8 cellular contexts compared by ENCODE assay signal in the genomic region with DNA sequence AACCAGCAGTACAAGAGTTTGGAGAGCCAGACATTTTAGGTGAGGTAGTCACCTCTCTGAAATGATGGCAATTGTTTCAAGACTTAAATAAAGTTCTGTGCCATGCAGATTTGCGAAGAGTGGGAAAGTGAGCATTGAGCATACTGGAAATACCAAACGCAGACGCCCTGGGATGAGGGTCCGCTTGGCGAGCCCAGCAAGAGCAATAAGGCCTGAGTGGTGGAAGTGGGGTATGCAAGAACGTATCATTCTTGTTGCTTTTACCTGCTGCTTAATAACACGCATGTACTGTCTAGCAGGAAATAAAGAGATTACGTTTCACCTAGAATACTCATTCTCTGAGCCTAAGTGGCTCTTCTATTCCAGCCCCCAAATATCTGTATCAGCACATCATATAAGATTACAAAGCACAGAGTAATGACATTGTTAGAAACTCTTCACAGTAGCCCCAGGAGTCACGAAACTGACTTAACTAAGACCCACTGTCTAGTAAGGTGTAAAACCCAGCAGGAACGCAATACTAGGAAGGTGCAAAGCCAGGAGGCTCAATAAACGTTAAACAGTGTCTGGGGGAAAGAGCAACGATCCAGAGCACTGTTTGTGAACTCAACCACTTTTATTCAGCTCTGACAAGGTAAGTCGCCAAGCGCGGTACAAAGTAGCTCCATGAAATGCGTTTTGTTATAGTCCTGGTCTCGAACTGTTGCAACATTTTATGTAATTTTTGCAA. TPM values are rescaled to one million over a fixed set of nuclear protein-coding genes. Genes with fewer than 3 reads are reported as not detected.
DNase-seq lines count a peak whose midpoint lies in the region; ATAC-seq and TF ChIP-seq lines count a peak whose summit lies in the region.

No MANE protein-coding gene starts in this region.

- in situ Hi-C loops in Panc1 (cut with HindIII; ENCODE audit: low pct_unique_long_range_greater_than_20kb, low sequenced_read_pairs), result no loop called here

- H3K4me1 ChIP-seq in Panc1 (ENCODE audit: control insufficient read depth, insufficient read depth, low read length) (peaks cover 8% of the 10 kb centered on the region; the same call in 1 of the 2 replicates), colonic mucosa (no peaks in the 10 kb centered on the region), muscle layer of colon (ENCODE audit: insufficient read depth, low read length) (peaks cover 16% of the 10 kb centered on the region)

- peak overlapping the region; percentile 70 to 75 for H3K4me3 ChIP-seq in Panc1 (ENCODE audit: low read depth in 2 of 2, low read length in 2 of 2)
- H3K4me3 ChIP-seq in colonic mucosa, result peak overlapping the region; percentile 55
- peak overlapping the region; percentile 77 to 91 for H3K4me3 ChIP-seq in muscle layer of colon (ENCODE audit: low read depth in 1 of 2, low read length in 2 of 2)

- TSS peak; percentile 75 for BruUV-seq in Panc1 (replicated peaks; lab: Mats Ljungman, UMichigan)

- H3K9ac ChIP-seq in colonic mucosa (ENCODE audit: low read depth in 2 of 2, low read length in 2 of 2) (peak overlapping the region; percentile 76 to 97), muscle layer of colon (ENCODE audit: low read length) (peak overlapping the region; percentile 94)

- H3K9me3 ChIP-seq in Panc1 (ENCODE audit: control insufficient read depth, insufficient read depth, low read depth, low read length), result no peaks in the 10 kb centered on the region
- no peaks in the 10 kb centered on the region for H3K9me3 ChIP-seq in colonic mucosa
- H3K9me3 ChIP-seq in muscle layer of colon (ENCODE audit: low read length), result no peaks in the 10 kb centered on the region

- ATAC-seq in Panc1, result no peak
- ATAC-seq in HG03108 (IDR thresholded peaks at IDR 0.05; ENCODE audit: unreplicated experiment), result no peak
- ATAC-seq in HG03439 (IDR thresholded peaks at IDR 0.05; ENCODE audit: unreplicated experiment), result no peak
- ATAC-seq in HG02759 (IDR thresholded peaks at IDR 0.05; ENCODE audit: unreplicated experiment), result no peak

- DNase-seq in DMS53 (lab: John Stamatoyannopoulos, UW) (peak; percentile 58), DMS53 treated with DMSO at 0.1 percent for 48 hours (lab: John Stamatoyannopoulos, UW; ENCODE audit: unreplicated experiment) (no peak), Panc1 (ENCODE audit: low read depth, low spot score) (no peak), colonic mucosa (peak; percentile 29)

- TF ChIP-seq CTCF in Panc1 (IDR thresholded peaks at IDR 0.05), result no peak
- TF ChIP-seq CTCF in colonic mucosa (IDR thresholded peaks at IDR 0.05), result no peak

- POLR2A ChIA-PET in Panc1 (lab: Charles Lee), result interaction anchor here (1.2 kb wide), 1 partner anchor 363 kb away, joined by 4 read pairs; no protein-coding TSS in a partner anchor

- intact Hi-C loops in Panc1 (cut with micrococcal nuclease; ENCODE audit: unreplicated experiment), result no loop called here
- intact Hi-C loops in colonic mucosa (cut with DNase I), result loop anchor here (5.0 kb wide), 1 partner anchor 119 kb away; a partner anchor contains a TSS

- H3K27me3 ChIP-seq in Panc1 (ENCODE audit: control insufficient read depth, insufficient read depth, low read length) (no peaks in the 10 kb centered on the region), colonic mucosa (no peaks in the 10 kb centered on the region), muscle layer of colon (ENCODE audit: control insufficient read depth in 1 of 2, insufficient read depth in 2 of 2, low read length in 2 of 2) (no peaks in the 10 kb centered on the region)

- CTCF ChIA-PET in Panc1 (lab: Charles Lee), result no interaction called here

- H3K27ac ChIP-seq in Panc1 (ENCODE audit: low read length), result peak overlapping the region; percentile 92
- H3K27ac ChIP-seq in colonic mucosa, result peak overlapping the region; percentile 91
- H3K27ac ChIP-seq in muscle layer of colon (ENCODE audit: low read depth, low read length), result peak overlapping the region; percentile 90

- H3K36me3 ChIP-seq in Panc1 (ENCODE audit: control insufficient read depth, insufficient read depth, low read length), result no peaks in the 10 kb centered on the region
- H3K36me3 ChIP-seq in colonic mucosa, result no peaks in the 10 kb centered on the region
- H3K36me3 ChIP-seq in muscle layer of colon (ENCODE audit: insufficient read depth, low read length), result no peaks in the 10 kb centered on the region

RNA-seq across cellular contexts. Expression of a gene that starts 1.3 kb away (rescaled TPM):
- total RNA-seq in Panc1 (2021; ENCODE audit: unreplicated experiment) (4.4 TPM), colonic mucosa (1 to 10 TPM; 3.3 to 5.5 TPM)
- polyA plus RNA-seq in Panc1 (2012; ENCODE audit: insufficient read length), result 2.7 TPM

Comparison
In these comparisons a context has a peak if more than half of its experiments do, and no peak if none do; other contexts are left out.
1. DNase-seq: peak in DMS53 (single experiment) and colonic mucosa (single experiment); none in DMS53 treated with DMSO at 0.1 percent for 48 hours (single experiment) and Panc1 (single experiment).
2. Peak in every context shown above with its lines, with median percentiles within 50 percentile points of each other: H3K27ac ChIP-seq and H3K4me3 ChIP-seq.